8 cellular contexts compared by ENCODE assay signal in genomic region chr1:49842596-49842995, GRCh38.
"Had no signal": no experiment of that assay in that cellular context is flagged by ENCODE, and none has a peak within 500 bp of the region (broad histone marks: within the 10 kb centered on the region; RNA-seq: fewer than 3 reads in every experiment).

No MANE protein-coding gene starts in this region.

- DNase-seq: GDM1, GF-D8 had no signal

- H3K4me3 ChIP-seq: GM12878 had no signal

- ATAC-seq: GM12878 had no signal

- FAIRE-seq: G401.6, GM12878, GM12891, GM12892, GM18507, GM19239 had no signal
